1 cellular context compared by ENCODE assay signal in genomic region chr5:181205735-181206401, GRCh38.
TF ChIP-seq lines count a peak whose summit lies in the region.

No MANE protein-coding gene starts in this region.

TF ChIP-seq in H1, 55 proteins besides CTCF, POLR2A, EP300 and RAD21:
- no peak for TF ChIP-seq CTBP2 (IDR thresholded peaks at IDR 0.05; ENCODE audit: borderline replicate concordance, insufficient read depth, insufficient read length, low read length)
- no peak for TF ChIP-seq KDM5A (IDR thresholded peaks at IDR 0.05; ENCODE audit: low read length)
- TF ChIP-seq SIRT6 (IDR thresholded peaks at IDR 0.05; ENCODE audit: low read length), result no peak
- TF ChIP-seq RXRA (IDR thresholded peaks at IDR 0.05; ENCODE audit: insufficient read depth, low read depth, low read length), result no peak
- no peak for TF ChIP-seq SP4 (IDR thresholded peaks at IDR 0.05; ENCODE audit: low read length)
- TF ChIP-seq HDAC2 (IDR thresholded peaks at IDR 0.05; ENCODE audit: borderline replicate concordance in 1 of 2, low read depth in 2 of 2, low read length in 2 of 2), result no peak
- TF ChIP-seq, protein P1, sequence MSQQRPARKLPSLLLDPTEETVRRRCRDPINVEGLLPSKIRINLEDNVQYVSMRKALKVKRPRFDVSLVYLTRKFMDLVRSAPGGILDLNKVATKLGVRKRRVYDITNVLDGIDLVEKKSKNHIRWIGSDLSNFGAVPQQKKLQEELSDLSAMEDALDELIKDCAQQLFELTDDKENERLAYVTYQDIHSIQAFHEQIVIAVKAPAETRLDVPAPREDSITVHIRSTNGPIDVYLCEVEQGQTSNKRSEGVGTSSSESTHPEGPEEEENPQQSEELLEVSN (IDR thresholded peaks at IDR 0.05), result no peak
- TF ChIP-seq EZH2 (IDR thresholded peaks at IDR 0.05; ENCODE audit: low read depth, low read length, severe bottlenecking), result peak; percentile 89
- no peak for TF ChIP-seq MAX (IDR thresholded peaks at IDR 0.05)
- no peak for TF ChIP-seq MAFK (IDR thresholded peaks at IDR 0.05; ENCODE audit: low read depth, low read length)
- no peak for TF ChIP-seq KDM1A (IDR thresholded peaks at IDR 0.05; ENCODE audit: borderline replicate concordance, low read length)
- peak; percentile 89 for TF ChIP-seq SUZ12 (IDR thresholded peaks at IDR 0.05; ENCODE audit: low read length)
- TF ChIP-seq CREB1 (IDR thresholded peaks at IDR 0.05), result no peak
- TF ChIP-seq RNF2 (IDR thresholded peaks at IDR 0.05; ENCODE audit: borderline replicate concordance, low read depth, low read length, missing control alignments, poor library complexity, severe bottlenecking), result peak; percentile 51
- no peak for TF ChIP-seq SIX5 (IDR thresholded peaks at IDR 0.05; ENCODE audit: low read depth, low read length)
